In genomic region chr16:84169765-84170310, GRCh38 we compare ENCODE assay signal across 1 cellular context.
TF ChIP-seq lines count a peak whose summit lies in the region.

No MANE protein-coding gene starts in this region.

TF ChIP-seq in K562, 482 proteins besides CTCF, POLR2A, EP300 and RAD21:
- peak; percentile 31; the same call in 1 of the 2 replicates for TF ChIP-seq CTBP1 (IDR thresholded peaks at IDR 0.05; ENCODE audit: borderline replicate concordance)
- no peak for TF ChIP-seq PTRF (tag; IDR thresholded peaks at IDR 0.05)
- TF ChIP-seq TAF7 (tag; IDR thresholded peaks at IDR 0.05): no peak
